9 cellular contexts compared by ENCODE assay signal in genomic region chr2:85998071-85998991, GRCh38.
DNase-seq lines count a peak whose midpoint lies in the region; ATAC-seq and TF ChIP-seq lines count a peak whose summit lies in the region.
"Had no signal": no experiment of that assay in that cellular context is flagged by ENCODE, and none has a peak within 500 bp of the region (broad histone marks: within the 10 kb centered on the region; RNA-seq: fewer than 3 reads in every experiment).

No MANE protein-coding gene starts in this region.

- intact Hi-C loops in transverse colon (cut with DNase I; ENCODE audit: low total_unique reads): no loop called here

- no peak for TF ChIP-seq POLR2A in transverse colon (IDR thresholded peaks at IDR 0.05)

- no peaks in the 10 kb centered on the region for H3K9me3 ChIP-seq in lung (ENCODE audit: control insufficient read depth in 2 of 2, insufficient read depth in 1 of 2, low read length in 1 of 2)
- H3K9me3 ChIP-seq in transverse colon: no peaks in the 10 kb centered on the region

- TF ChIP-seq CTCF in astrocyte of the cerebellum (IDR thresholded peaks at IDR 0.05; ENCODE audit: low read depth, low read length, missing control alignments): no peak
- no peak for TF ChIP-seq CTCF in lung (IDR thresholded peaks at IDR 0.05; ENCODE audit: control extremely low read depth, extremely low read depth)
- no peak for TF ChIP-seq CTCF in transverse colon (IDR thresholded peaks at IDR 0.05)

- H3K27ac ChIP-seq in lung (ENCODE audit: low read depth in 1 of 2, low read length in 1 of 2): peak overlapping the region; percentile 3 to 93
- H3K27ac ChIP-seq in transverse colon: peak overlapping the region; percentile 73 to 88 (median 82)

- peaks cover 0 to 31% of the 10 kb centered on the region in 2 donors for H3K4me1 ChIP-seq in lung (ENCODE audit: control insufficient read depth in 2 of 2, insufficient read depth in 2 of 2, low read length in 2 of 2)
- peaks cover 33 to 52% (median 43%) of the 10 kb centered on the region in 4 donors for H3K4me1 ChIP-seq in transverse colon

- H3K4me3 ChIP-seq in astrocyte of the cerebellum (ENCODE audit: low read depth, low read length) (no peak overlapping the region), lung (no peak overlapping the region), transverse colon (no peak overlapping the region)

- ATAC-seq in lung (ENCODE audit: insufficient read depth, low FRiP score) (peak; percentile 11), GM18502 (IDR thresholded peaks at IDR 0.05; ENCODE audit: poor library complexity, unreplicated experiment) (no peak)

- WGBS in lung, 2 donors: 51 to 68% methylated on average over 18 of the region's 18 CpGs
- 37 to 63% methylated on average over 2 to 18 of the region's 18 CpGs for WGBS in transverse colon (ENCODE audit: low coverage in 1 of 2), 2 donors

- DNase-seq in activated T-cell treated with anti-CD3 and anti-CD28 coated beads, Interleukin-2, amount 50 U/mL, for 1 hour: peak; percentile 27
- DNase-seq in activated T-cell treated with anti-CD3 and anti-CD28 coated beads for 4 hours: no peak
- peak; percentile 61 for DNase-seq in astrocyte of the cerebellum (ENCODE audit: low read depth)
- peak; percentile 58 for DNase-seq in lung (ENCODE audit: low spot score)
- DNase-seq in transverse colon: peak; percentile 24
- DNase-seq in activated CD4-positive, alpha-beta T cell treated with anti-CD3 and anti-CD28 coated beads, Interleukin-2, amount 50 U/mL, for 4 hours: no peak
- no peak for DNase-seq in DMS153 (lab: John Stamatoyannopoulos, UW)
- DNase-seq: DND-41 had no signal

- H3K27me3 ChIP-seq in lung (ENCODE audit: control insufficient read depth, insufficient read depth) (no peaks in the 10 kb centered on the region), transverse colon (no peaks in the 10 kb centered on the region)

- in situ Hi-C loops in astrocyte of the cerebellum (cut with HindIII; ENCODE audit: low sequenced_read_pairs) (no loop called here), transverse colon (cut with MboI; ENCODE audit: low pct_ligation_motif_present in 1 of 4, low pct_unique_long_range_greater_than_20kb in 1 of 4, low sequenced_read_pairs in 3 of 4) (no loop called here)

- no peaks in the 10 kb centered on the region for H3K36me3 ChIP-seq in lung (ENCODE audit: control insufficient read depth in 2 of 2, insufficient read depth in 2 of 2, low read length in 2 of 2)
- no peaks in the 10 kb centered on the region for H3K36me3 ChIP-seq in transverse colon

- TF ChIP-seq EP300 in transverse colon (IDR thresholded peaks at IDR 0.05; ENCODE audit: low read depth): no peak

Comparison
In these comparisons a context has a peak if more than half of its experiments do, and no peak if none do; other contexts are left out.
1. DNase-seq: peak in activated T-cell treated with anti-CD3 and anti-CD28 coated beads, Interleukin-2, amount 50 U/mL, for 1 hour (single experiment), astrocyte of the cerebellum (single experiment), lung (single experiment) and transverse colon (single experiment); none in activated T-cell treated with anti-CD3 and anti-CD28 coated beads for 4 hours (single experiment), activated CD4-positive, alpha-beta T cell treated with anti-CD3 and anti-CD28 coated beads, Interleukin-2, amount 50 U/mL, for 4 hours (0 of 2) and DMS153 (single experiment).